Comparison of ENCODE assay signal across 7 cellular contexts in genomic region chr10:32687546-32687945, GRCh38.
"Had no signal": no experiment of that assay in that cellular context is flagged by ENCODE, and none has a peak within 500 bp of the region (broad histone marks: within the 10 kb centered on the region; RNA-seq: fewer than 3 reads in every experiment).

No MANE protein-coding gene starts in this region.

- FAIRE-seq: K562 had no signal

- DNase-seq: GM23248, GOT3, H7 had no signal

- H3K36me3 ChIP-seq: HAP-1 had no signal

- H3K27ac ChIP-seq: GM23248, HL-60 had no signal

- ATAC-seq: HCT116, K562 had no signal

- H3K9me3 ChIP-seq: HAP-1 had no signal

- H3K4me3 ChIP-seq: GM23248, HAP-1, K562 had no signal
